Comparison of ENCODE assay signal across 10 cellular contexts in genomic region chr16:71933913-71934696, GRCh38. TPM values are rescaled to one million over a fixed set of nuclear protein-coding genes. Genes with fewer than 3 reads are reported as not detected.
DNase-seq lines count a peak whose midpoint lies in the region; ATAC-seq and TF ChIP-seq lines count a peak whose summit lies in the region.
"Had no signal": no experiment of that assay in that cellular context is flagged by ENCODE, and none has a peak within 500 bp of the region (broad histone marks: within the 10 kb centered on the region; RNA-seq: fewer than 3 reads in every experiment).

No MANE protein-coding gene starts in this region.

- H3K4me3 Mint-ChIP-seq in CD14-positive monocyte (no peak overlapping the region), natural killer cell (no peak overlapping the region)

- peaks cover 31 to 47% of the 10 kb centered on the region in 2 donors for H3K36me3 Mint-ChIP-seq in CD14-positive monocyte
- no peaks in the 10 kb centered on the region for H3K36me3 Mint-ChIP-seq in natural killer cell

- ATAC-seq in natural killer cell (no peak), HG03354 (IDR thresholded peaks at IDR 0.05; ENCODE audit: poor library complexity, severe bottlenecking, unreplicated experiment) (no peak), GM19397 (IDR thresholded peaks at IDR 0.05; ENCODE audit: unreplicated experiment) (no peak)

- H3K27me3 ChIP-seq in HUES48 (ENCODE audit: control insufficient read depth, insufficient read depth, low read length) = no peaks in the 10 kb centered on the region

- H3K9ac ChIP-seq in HUES48 (ENCODE audit: low read depth, low read length) = no peak overlapping the region

- no peaks in the 10 kb centered on the region for H3K9me3 ChIP-seq in HUES48 (ENCODE audit: control insufficient read depth, insufficient read depth, low read length)

- H3K4me1 Mint-ChIP-seq in CD14-positive monocyte (no peaks in the 10 kb centered on the region), natural killer cell (peaks cover 2 to 9% of the 10 kb centered on the region in 2 donors)

- H3K27ac ChIP-seq in HUES48 (ENCODE audit: low read depth, low read length) = peak overlapping the region; percentile 5
- H3K27ac ChIP-seq in caudate nucleus (ENCODE audit: low read depth, low read length) = peak overlapping the region; percentile 31
- H3K27ac ChIP-seq: VCaP had no signal

- H3K9me3 Mint-ChIP-seq in CD14-positive monocyte (peaks cover 0 to 9% (median 4%) of the 10 kb centered on the region in 7 donors), natural killer cell (no peaks in the 10 kb centered on the region)

- 0 out of 2 replicates have a peak, but pooled peaks cover 2% of the 10 kb centered on the region for H3K4me1 ChIP-seq in HUES48 (ENCODE audit: control insufficient read depth, insufficient read depth, low read length)

- TF ChIP-seq CTCF in CD14-positive monocyte (IDR thresholded peaks at IDR 0.05) (no peak), natural killer cell (IDR thresholded peaks at IDR 0.05) (no peak)

- peaks cover 45% of the 10 kb centered on the region for H3K36me3 ChIP-seq in HUES48 (ENCODE audit: control insufficient read depth, insufficient read depth, low read length)

- intact Hi-C loops in CD14-positive monocyte (cut with micrococcal nuclease) = no loop called here
- intact Hi-C loops in natural killer cell (cut with micrococcal nuclease) = no loop called here

- H3K4me3 ChIP-seq in HUES48 (ENCODE audit: low read depth, low read length) = no peak overlapping the region

- no peak for DNase-seq in CD14-positive monocyte (ENCODE audit: low spot score)
- DNase-seq in caudate nucleus (lab: John Stamatoyannopoulos, UW) = peak in 7 of 61 donors; percentile 5 to 46 (median 22)
- DNase-seq in natural killer cell = no peak
- DNase-seq in HuH-7 (ENCODE audit: low spot score) = no peak
- no peak for DNase-seq in midbrain (lab: John Stamatoyannopoulos, UW)
- DNase-seq: DND-41 had no signal

- H3K27ac Mint-ChIP-seq in CD14-positive monocyte (peak overlapping the region in 4 of 7 donors; percentile 3 to 50 (median 30)), natural killer cell (peak overlapping the region; percentile 36 to 67)

- H3K27me3 Mint-ChIP-seq in CD14-positive monocyte (ENCODE audit: low read depth in 3 of 3) (peaks cover 0 to 2% (median 0%) of the 10 kb centered on the region in 3 donors), natural killer cell (ENCODE audit: low read depth in 2 of 2) (no peaks in the 10 kb centered on the region)

RNA-seq across cellular contexts. Expression of gene IST1, which starts 38.8 kb away (rescaled TPM):
- polyA plus RNA-seq in CD14-positive monocyte = 100 to 1,000 TPM in 1 of 2 donors, 10 to 100 TPM in 1; 81.3 to 102 TPM
- 100 to 1,000 TPM; 363 to 391 (median 378) TPM for total RNA-seq in natural killer cell

RNA-seq across cellular contexts. Expression of gene ZNF821, which starts 50.1 kb away (rescaled TPM):
- polyA plus RNA-seq in CD14-positive monocyte = 1 to 10 TPM; 3.1 to 4.9 TPM
- 10 to 100 TPM; 14.0 to 19.1 (median 18.2) TPM for total RNA-seq in natural killer cell
